Comparison of ENCODE assay signal across 10 cellular contexts in the genomic region with DNA sequence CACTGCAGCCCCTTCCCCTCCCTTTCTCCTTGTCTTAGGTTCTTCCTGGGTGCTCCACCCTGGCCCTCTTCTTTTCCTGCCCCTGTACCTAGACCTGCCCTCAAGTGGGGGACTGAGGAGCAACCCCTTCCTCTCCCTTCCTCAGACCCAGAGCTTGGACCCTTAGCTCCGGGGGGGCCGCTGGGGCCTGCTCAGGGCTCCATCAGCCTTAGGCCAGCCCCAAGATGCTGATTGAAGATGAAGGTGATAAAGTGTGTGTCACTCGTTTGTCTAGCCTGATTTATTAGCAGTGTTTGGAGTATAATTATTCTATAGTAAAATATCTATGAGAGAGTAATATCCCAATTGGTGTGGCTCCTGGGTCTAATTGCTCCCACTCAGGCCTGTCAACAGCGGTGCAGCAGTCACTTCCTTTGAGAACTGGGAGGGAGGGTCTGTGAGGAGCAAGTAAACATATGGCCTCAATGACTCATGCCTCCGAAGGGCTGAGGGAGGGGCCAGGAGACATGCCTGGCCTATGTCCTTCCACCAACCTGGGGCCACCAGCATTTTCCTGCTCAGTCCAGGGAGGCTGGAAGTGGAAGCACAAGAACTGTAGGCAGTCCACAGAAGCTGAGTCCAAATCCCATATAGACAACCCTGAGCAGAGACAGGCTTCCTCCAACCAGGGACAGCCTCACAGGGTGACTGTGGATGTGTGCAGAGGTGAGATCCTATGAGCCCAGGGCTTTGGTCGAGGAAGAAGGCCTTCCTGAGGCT.
A peak's percentile ranks its signal among the peaks of the same experiment; 100 is the strongest.
DNase-seq lines count a peak whose midpoint lies in the region; ATAC-seq and TF ChIP-seq lines count a peak whose summit lies in the region.
"Had no signal": no experiment of that assay in that cellular context is flagged by ENCODE, and none has a peak within 500 bp of the region (broad histone marks: within the 10 kb centered on the region; RNA-seq: fewer than 3 reads in every experiment).

No MANE protein-coding gene starts in this region.

- H3K27ac Mint-ChIP-seq in activated naive CD8-positive, alpha-beta T cell treated with anti-CD3 and anti-CD28 coated beads, Interleukin-2, amount 50 U/mL, for 24 hours: no peak overlapping the region
- no peak overlapping the region for H3K27ac Mint-ChIP-seq in activated naive CD8-positive, alpha-beta T cell treated with anti-CD3 and anti-CD28 coated beads for 36 hours
- H3K27ac Mint-ChIP-seq: activated naive CD4-positive, alpha-beta T cell treated with anti-CD3 and anti-CD28 coated beads, Interleukin-2, amount 50 U/mL, for 24 hours had no signal

- peak; percentile 27 for ATAC-seq in activated naive CD8-positive, alpha-beta T cell treated with anti-CD3 and anti-CD28 coated beads, Interleukin-2, amount 50 U/mL, for 24 hours
- ATAC-seq in Panc1: peak; percentile 69

- TF ChIP-seq CTCF in Panc1 (IDR thresholded peaks at IDR 0.05): no peak
- no peak for TF ChIP-seq CTCF in fibroblast of villous mesenchyme (IDR thresholded peaks at IDR 0.05; ENCODE audit: insufficient read depth, low read depth, low read length)

- no peaks in the 10 kb centered on the region for H3K27me3 ChIP-seq in Panc1 (ENCODE audit: control insufficient read depth, insufficient read depth, low read length)
- H3K27me3 ChIP-seq: BLaER1 treated with 17β-estradiol and CSF1 and Interleukin-3, amounts not matched to agents 10 nM and 100 nM had no signal

- no peaks in the 10 kb centered on the region; the same call in 1 of the 2 replicates for H3K36me3 ChIP-seq in Panc1 (ENCODE audit: control insufficient read depth, insufficient read depth, low read length)

- H3K9me3 ChIP-seq in Panc1 (ENCODE audit: control insufficient read depth, insufficient read depth, low read depth, low read length): no peaks in the 10 kb centered on the region
- H3K9me3 ChIP-seq: BLaER1 treated with 17β-estradiol and CSF1 and Interleukin-3, amounts not matched to agents 10 nM and 100 nM had no signal

- DNase-seq in activated naive CD8-positive, alpha-beta T cell treated with anti-CD3 and anti-CD28 coated beads, Interleukin-2, amount 50 U/mL, for 24 hours: no peak
- DNase-seq in activated naive CD8-positive, alpha-beta T cell treated with anti-CD3 and anti-CD28 coated beads for 36 hours: no peak
- DNase-seq in Panc1 (ENCODE audit: low read depth, low spot score) (peak; percentile 7), fibroblast of villous mesenchyme (ENCODE audit: low read depth) (peak; percentile 74), ureter (ENCODE audit: low spot score) (peak; percentile 72), NCI-H226 (no peak), superior temporal gyrus (ENCODE audit: extremely low spot score) (no peak)
- DNase-seq in activated naive CD4-positive, alpha-beta T cell treated with anti-CD3 and anti-CD28 coated beads, Interleukin-2, amount 50 U/mL, for 16 hours: no peak

- H3K36me3 Mint-ChIP-seq in activated naive CD8-positive, alpha-beta T cell treated with anti-CD3 and anti-CD28 coated beads, Interleukin-2, amount 50 U/mL, for 24 hours (ENCODE audit: low read depth): peaks cover 2% of the 10 kb centered on the region
- no peaks in the 10 kb centered on the region for H3K36me3 Mint-ChIP-seq in activated naive CD8-positive, alpha-beta T cell treated with anti-CD3 and anti-CD28 coated beads for 36 hours

- H3K9me3 Mint-ChIP-seq in activated naive CD8-positive, alpha-beta T cell treated with anti-CD3 and anti-CD28 coated beads, Interleukin-2, amount 50 U/mL, for 24 hours: no peaks in the 10 kb centered on the region
- H3K9me3 Mint-ChIP-seq in activated naive CD8-positive, alpha-beta T cell treated with anti-CD3 and anti-CD28 coated beads for 36 hours: no peaks in the 10 kb centered on the region
- H3K9me3 Mint-ChIP-seq: activated naive CD4-positive, alpha-beta T cell treated with anti-CD3 and anti-CD28 coated beads, Interleukin-2, amount 50 U/mL, for 24 hours had no signal

- in situ Hi-C loops in Panc1 (cut with HindIII; ENCODE audit: low pct_unique_long_range_greater_than_20kb, low sequenced_read_pairs): no loop called here

- CTCF ChIA-PET in Panc1 (lab: Charles Lee): no interaction called here

- H3K4me1 Mint-ChIP-seq in activated naive CD8-positive, alpha-beta T cell treated with anti-CD3 and anti-CD28 coated beads, Interleukin-2, amount 50 U/mL, for 24 hours: no peaks in the 10 kb centered on the region
- H3K4me1 Mint-ChIP-seq in activated naive CD8-positive, alpha-beta T cell treated with anti-CD3 and anti-CD28 coated beads for 36 hours: peaks cover 6% of the 10 kb centered on the region

- BruUV-seq in Panc1 (replicated peaks; lab: Mats Ljungman, UMichigan): no TSS peak

- peaks cover 7% of the 10 kb centered on the region; the same call in 1 of the 2 replicates for H3K4me1 ChIP-seq in Panc1 (ENCODE audit: control insufficient read depth, insufficient read depth, low read length)

- H3K4me3 ChIP-seq in Panc1 (ENCODE audit: low read depth in 2 of 2, low read length in 2 of 2) (no peak overlapping the region), fibroblast of villous mesenchyme (ENCODE audit: low read depth, low read length) (no peak overlapping the region)
- H3K4me3 ChIP-seq: BLaER1 treated with 17β-estradiol and CSF1 and Interleukin-3, amounts not matched to agents 10 nM and 100 nM had no signal

- H3K27ac ChIP-seq in Panc1 (ENCODE audit: low read length): no peak overlapping the region
- H3K27ac ChIP-seq: BLaER1 treated with 17β-estradiol and CSF1 and Interleukin-3, amounts not matched to agents 10 nM and 100 nM had no signal

- intact Hi-C loops in Panc1 (cut with micrococcal nuclease; ENCODE audit: unreplicated experiment): no loop called here

- POLR2A ChIA-PET in Panc1 (lab: Charles Lee): interaction anchor here (0.5 kb wide), 1 partner anchor 686 kb away, joined by 11 read pairs; no protein-coding TSS in a partner anchor

- no peaks in the 10 kb centered on the region for H3K27me3 Mint-ChIP-seq in activated naive CD8-positive, alpha-beta T cell treated with anti-CD3 and anti-CD28 coated beads, Interleukin-2, amount 50 U/mL, for 24 hours
- H3K27me3 Mint-ChIP-seq in activated naive CD8-positive, alpha-beta T cell treated with anti-CD3 and anti-CD28 coated beads for 36 hours: no peaks in the 10 kb centered on the region
- H3K27me3 Mint-ChIP-seq: activated naive CD4-positive, alpha-beta T cell treated with anti-CD3 and anti-CD28 coated beads, Interleukin-2, amount 50 U/mL, for 24 hours had no signal

- H3K4me3 Mint-ChIP-seq in activated naive CD8-positive, alpha-beta T cell treated with anti-CD3 and anti-CD28 coated beads, Interleukin-2, amount 50 U/mL, for 24 hours: no peak overlapping the region
- no peak overlapping the region for H3K4me3 Mint-ChIP-seq in activated naive CD8-positive, alpha-beta T cell treated with anti-CD3 and anti-CD28 coated beads for 36 hours
- H3K4me3 Mint-ChIP-seq: activated naive CD4-positive, alpha-beta T cell treated with anti-CD3 and anti-CD28 coated beads, Interleukin-2, amount 50 U/mL, for 24 hours had no signal

Comparison
In these comparisons a context has a peak if more than half of its experiments do, and no peak if none do; other contexts are left out.
1. DNase-seq: peak in Panc1 (single experiment), fibroblast of villous mesenchyme (single experiment) and ureter (single experiment); none in activated naive CD8-positive, alpha-beta T cell treated with anti-CD3 and anti-CD28 coated beads, Interleukin-2, amount 50 U/mL, for 24 hours (single experiment), activated naive CD8-positive, alpha-beta T cell treated with anti-CD3 and anti-CD28 coated beads for 36 hours (single experiment), NCI-H226 (single experiment), superior temporal gyrus (single experiment) and activated naive CD4-positive, alpha-beta T cell treated with anti-CD3 and anti-CD28 coated beads, Interleukin-2, amount 50 U/mL, for 16 hours (single experiment).